In the genomic region with DNA sequence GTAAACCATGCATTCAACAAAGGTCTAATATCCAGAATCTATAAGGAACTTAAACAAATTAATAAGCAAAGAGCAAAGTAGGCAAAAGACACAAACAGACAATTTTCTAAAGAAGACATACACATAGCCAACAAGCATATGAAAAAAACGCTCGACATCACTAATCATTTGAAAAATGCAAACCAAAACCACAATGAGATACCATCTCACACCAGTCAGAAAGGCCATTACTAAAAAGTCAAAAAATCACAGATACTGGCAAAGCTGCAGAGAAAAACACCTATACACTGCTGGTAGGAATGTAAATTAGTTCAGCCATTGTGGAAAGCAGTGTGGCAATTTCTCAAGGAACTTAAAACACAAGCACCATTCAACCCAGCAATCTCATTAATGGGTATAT, we compare ENCODE assay signal across 26 cellular contexts. TPM values are rescaled to one million over a fixed set of nuclear protein-coding genes. Genes with fewer than 3 reads are reported as not detected.
A peak's percentile ranks its signal among the peaks of the same experiment; 100 is the strongest.
DNase-seq lines count a peak whose midpoint lies in the region; ATAC-seq and TF ChIP-seq lines count a peak whose summit lies in the region.
"Had no signal": no experiment of that assay in that cellular context is flagged by ENCODE, and none has a peak within 500 bp of the region (broad histone marks: within the 10 kb centered on the region; RNA-seq: fewer than 3 reads in every experiment).

No MANE protein-coding gene starts in this region.

- no peaks in the 10 kb centered on the region for H3K9me2 ChIP-seq in PC-3 (replicated peaks; ENCODE audit: low read length)

- CTCF ChIA-PET in mammary epithelial cell (lab: Charles Lee; ENCODE audit: low non-redundant PET) (no interaction called here), MCF 10A (lab: Yijun Ruan, JAX) (interaction anchor here (0.7 kb wide), 1 partner anchor 644 kb away, joined by 4 read pairs; no protein-coding TSS in a partner anchor), PC-3 (lab: Charles Lee) (no interaction called here)

- H3K4me3 ChIP-seq in mammary epithelial cell (replicated peaks in 1 of 3; ENCODE audit: insufficient read depth in 1 of 3, low read depth in 2 of 3, low read length in 3 of 3), result no peak overlapping the region
- no peak overlapping the region for H3K4me3 ChIP-seq in fibroblast of villous mesenchyme (ENCODE audit: low read depth, low read length)
- no peak overlapping the region for H3K4me3 ChIP-seq in tibial nerve
- no peak overlapping the region for H3K4me3 ChIP-seq in PC-3 (ENCODE audit: low read length)
- H3K4me3 ChIP-seq in gastroesophageal sphincter, result no peak overlapping the region
- H3K4me3 ChIP-seq: BLaER1, PC-9, SJSA1 had no signal

- H3K79me2 ChIP-seq in mammary epithelial cell (ENCODE audit: insufficient read depth, low read length) (no peaks in the 10 kb centered on the region), PC-3 (ENCODE audit: low read length) (no peaks in the 10 kb centered on the region)

- dilution Hi-C loops in mammary epithelial cell (cut with HindIII; ENCODE audit: low sequenced_read_pairs), result no loop called here

- TF ChIP-seq EP300 in tibial nerve (IDR thresholded peaks at IDR 0.05) (no peak), gastroesophageal sphincter (IDR thresholded peaks at IDR 0.05) (no peak)

- H3K36me3 ChIP-seq in mammary epithelial cell (ENCODE audit: insufficient read depth, low read length), result no peaks in the 10 kb centered on the region
- H3K36me3 ChIP-seq in tibial nerve, result no peaks in the 10 kb centered on the region
- no peaks in the 10 kb centered on the region for H3K36me3 ChIP-seq in PC-3 (ENCODE audit: low read depth, low read length)
- no peaks in the 10 kb centered on the region for H3K36me3 ChIP-seq in gastroesophageal sphincter
- H3K36me3 ChIP-seq: BLaER1, SJSA1 had no signal

- intact Hi-C loops in mammary epithelial cell (cut with micrococcal nuclease) (no loop called here), MCF 10A (cut with micrococcal nuclease) (no loop called here), PC-3 (cut with micrococcal nuclease) (no loop called here)

- H3K4me1 Mint-ChIP-seq in MCF 10A (ENCODE audit: insufficient read depth, unreplicated experiment), result no peaks in the 10 kb centered on the region
- H3K4me1 Mint-ChIP-seq: CD4-positive, CD25-positive, alpha-beta regulatory T cell; IgD-negative memory B cell had no signal

- in situ Hi-C loops in mammary epithelial cell (cut with MboI; ENCODE audit: low sequenced_read_pairs in 2 of 2), result no loop called here

- POLR2A ChIA-PET in MCF 10A (lab: Yijun Ruan, JAX) (no interaction called here), PC-3 (lab: Charles Lee; ENCODE audit: unreplicated experiment) (no interaction called here)

- H3K27ac ChIP-seq in mammary epithelial cell (ENCODE audit: insufficient read depth, low read depth, low read length) (no peak overlapping the region), tibial nerve (no peak overlapping the region), PC-3 (ENCODE audit: low read length) (no peak overlapping the region), gastroesophageal sphincter (no peak overlapping the region)
- H3K27ac ChIP-seq: BLaER1, HL-60, PC-9, SJSA1 had no signal

- H3K4me2 ChIP-seq in mammary epithelial cell (ENCODE audit: insufficient read depth, low read depth, low read length) (no peak overlapping the region), PC-3 (ENCODE audit: low read length) (no peak overlapping the region)
- H3K4me2 ChIP-seq: BLaER1, PC-9 had no signal

- no peak overlapping the region for H3K4me3 Mint-ChIP-seq in MCF 10A (ENCODE audit: unreplicated experiment)
- H3K4me3 Mint-ChIP-seq: IgD-negative memory B cell had no signal

- H3K27me3 ChIP-seq in mammary epithelial cell (ENCODE audit: insufficient read depth, low read length) (no peaks in the 10 kb centered on the region), tibial nerve (no peaks in the 10 kb centered on the region), PC-3 (ENCODE audit: low read length) (no peaks in the 10 kb centered on the region), gastroesophageal sphincter (no peaks in the 10 kb centered on the region)
- H3K27me3 ChIP-seq: BLaER1, SJSA1 had no signal

- no peak overlapping the region for H3K27ac Mint-ChIP-seq in MCF 10A (ENCODE audit: low read depth, unreplicated experiment)
- H3K27ac Mint-ChIP-seq: CD4-positive, CD25-positive, alpha-beta regulatory T cell; IgD-negative memory B cell had no signal

- no peak for TF ChIP-seq CTCF in mammary epithelial cell (conservative IDR thresholded peaks at IDR 0.05 in 1 of 2, IDR thresholded peaks at IDR 0.05 in 1 of 2; ENCODE audit: extremely low read depth in 1 of 2, insufficient read depth in 1 of 2, low read depth in 1 of 2, low read length in 2 of 2)
- TF ChIP-seq CTCF in MCF 10A (IDR thresholded peaks at IDR 0.05; ENCODE audit: unreplicated experiment), result no peak
- no peak for TF ChIP-seq CTCF in fibroblast of villous mesenchyme (IDR thresholded peaks at IDR 0.05; ENCODE audit: insufficient read depth, low read depth, low read length)
- no peak for TF ChIP-seq CTCF in tibial nerve (IDR thresholded peaks at IDR 0.05)
- no peak for TF ChIP-seq CTCF in PC-3 (conservative IDR thresholded peaks at IDR 0.05; ENCODE audit: low read depth, low read length)
- no peak for TF ChIP-seq CTCF in gastroesophageal sphincter (IDR thresholded peaks at IDR 0.05)

- H3K9me3 ChIP-seq in mammary epithelial cell (replicated peaks; ENCODE audit: insufficient read depth, low read length), result no peaks in the 10 kb centered on the region
- peaks cover 0 to 3% (median 0%) of the 10 kb centered on the region in 4 donors for H3K9me3 ChIP-seq in tibial nerve
- no peaks in the 10 kb centered on the region for H3K9me3 ChIP-seq in PC-3 (ENCODE audit: low read length)
- no peaks in the 10 kb centered on the region for H3K9me3 ChIP-seq in gastroesophageal sphincter
- H3K9me3 ChIP-seq: BLaER1, SJSA1 had no signal

- 48% methylated on average over 2 of the region's 2 CpGs for WGBS in mammary epithelial cell (ENCODE audit: low coverage, missing lambda C conversion rate)
- 83 to 92% methylated on average over 2 of the region's 2 CpGs for WGBS in tibial nerve, 2 donors
- 94 to 95% methylated on average over 2 of the region's 2 CpGs for WGBS in gastroesophageal sphincter (ENCODE audit: low coverage in 1 of 2), 2 donors

- peaks cover 7% of the 10 kb centered on the region for H3K9me3 Mint-ChIP-seq in MCF 10A (ENCODE audit: unreplicated experiment)

- no peak overlapping the region for H2AFZ ChIP-seq in mammary epithelial cell (ENCODE audit: low read depth, low read length)
- no peak overlapping the region for H2AFZ ChIP-seq in PC-3 (ENCODE audit: low read length)
- H2AFZ ChIP-seq: PC-9 had no signal

- BruUV-seq in mammary epithelial cell (replicated peaks; lab: Mats Ljungman, UMichigan) (no TSS peak), MCF 10A (replicated peaks; lab: Mats Ljungman, UMichigan) (no TSS peak), PC-3 (replicated peaks; lab: Mats Ljungman, UMichigan) (no TSS peak)

- TF ChIP-seq POLR2A in tibial nerve (IDR thresholded peaks at IDR 0.05), result no peak
- no peak for TF ChIP-seq POLR2A in gastroesophageal sphincter (IDR thresholded peaks at IDR 0.05)

- DNase-seq in mammary epithelial cell, result peak; percentile 32
- no peak for DNase-seq in MCF 10A (ENCODE audit: unreplicated experiment)
- peak; percentile 56 for DNase-seq in RPMI7951 (ENCODE audit: low read depth)
- peak; percentile 23 for DNase-seq in fibroblast of villous mesenchyme (ENCODE audit: low read depth)
- DNase-seq in tibial nerve (ENCODE audit: low spot score in 2 of 2), result no peak
- no peak for DNase-seq in PC-3
- DNase-seq in SK-N-DZ (ENCODE audit: low spot score), result no peak
- DNase-seq: 8988T; CD4-positive, CD25-positive, alpha-beta regulatory T cell; GDM1; MV-4-11; NCI-H1105; NCI-H1436 treated with DMSO at 0.1 percent for 48 hours; NCI-H187 treated with DMSO at 0.1 percent for 48 hours; NCI-H2171 treated with DMSO at 0.1 percent for 48 hours; NCI-H524 treated with DMSO at 0.1 percent for 48 hours; NCI-H82; NK-92 treated with Interleukin-12 subunit alpha and Interleukin-12 subunit beta, amount 100 ng/mL, for 24 hours; PC-9; Right ventricle myocardium superior; RPMI8226 had no signal

- H3K9ac ChIP-seq in mammary epithelial cell (ENCODE audit: insufficient read depth, low read length) (no peak overlapping the region), PC-3 (ENCODE audit: low read length) (no peak overlapping the region)
- H3K9ac ChIP-seq: BLaER1 had no signal

- no peak for ATAC-seq in PC-3
- no peak for ATAC-seq in gastroesophageal sphincter

- H4K20me1 ChIP-seq in mammary epithelial cell (ENCODE audit: insufficient read depth, low read length) (no peaks in the 10 kb centered on the region), PC-3 (ENCODE audit: low read length) (no peaks in the 10 kb centered on the region)
- H4K20me1 ChIP-seq: BLaER1 had no signal

- H3K36me3 Mint-ChIP-seq in MCF 10A (ENCODE audit: insufficient read depth, unreplicated experiment), result no peaks in the 10 kb centered on the region
- H3K36me3 Mint-ChIP-seq: CD4-positive, CD25-positive, alpha-beta regulatory T cell; IgD-negative memory B cell had no signal

- H3K27me3 Mint-ChIP-seq in MCF 10A (ENCODE audit: insufficient read depth, unreplicated experiment), result no peaks in the 10 kb centered on the region

- no peaks in the 10 kb centered on the region for H3K4me1 ChIP-seq in mammary epithelial cell (ENCODE audit: insufficient read depth, low read length)
- no peaks in the 10 kb centered on the region for H3K4me1 ChIP-seq in tibial nerve
- no peaks in the 10 kb centered on the region for H3K4me1 ChIP-seq in PC-3 (ENCODE audit: insufficient read depth, low read length)
- no peaks in the 10 kb centered on the region for H3K4me1 ChIP-seq in gastroesophageal sphincter
- H3K4me1 ChIP-seq: BLaER1, SJSA1 had no signal

- H3F3A ChIP-seq in PC-3 (ENCODE audit: low read length, unreplicated experiment), result no peaks in the 10 kb centered on the region

RNA-seq across cellular contexts. Expression of a gene that starts 53.8 kb away (rescaled TPM):
- 1 to 10 TPM; 3.6 to 3.8 TPM for total RNA-seq in mammary epithelial cell
- polyA plus RNA-seq in mammary epithelial cell, result 1.2 TPM
- not detected for polyA minus RNA-seq in mammary epithelial cell
- 2.2 and 3.2 TPM in 2 replicates for total RNA-seq in MCF 10A (2022)
- total RNA-seq in RPMI7951 (2014; rRNA removed; shearing (Covaris generic)), result 1.9 and 2.1 TPM in 2 replicates
- 0.97 and 2.6 TPM in 2 replicates for total RNA-seq in fibroblast of villous mesenchyme
- 1 to 10 TPM in 1 of 4 donors, under 1 TPM in 3; 0.20 to 1.5 (median 0.42) TPM for total RNA-seq in tibial nerve
- 0.07 and 0.81 TPM in 2 replicates for total RNA-seq in PC-3 (2014; rRNA removed)
- polyA plus RNA-seq in SK-N-DZ (2014; cell fraction: cytosol; rRNA removed), result 0.49 and 0.70 TPM in 2 replicates
- 0.46 and 0.68 TPM in 2 replicates for polyA plus RNA-seq in SK-N-DZ (2014; cell fraction: nucleus; rRNA removed)
- total RNA-seq in gastroesophageal sphincter, result 1 to 10 TPM in 3 of 4 donors, under 1 TPM in 1; 0.94 to 3.2 (median 2.0) TPM

Comparison
In these comparisons a context has a peak if more than half of its experiments do, and no peak if none do; other contexts are left out.
1. DNase-seq: peak in mammary epithelial cell (single experiment), RPMI7951 (single experiment) and fibroblast of villous mesenchyme (single experiment); none in MCF 10A (single experiment), tibial nerve (0 of 2), PC-3 (single experiment) and SK-N-DZ (single experiment).